14 cellular contexts compared by ENCODE assay signal in genomic region chr16:54098247-54098646, GRCh38.
"Had no signal": no experiment of that assay in that cellular context is flagged by ENCODE, and none has a peak within 500 bp of the region (broad histone marks: within the 10 kb centered on the region; RNA-seq: fewer than 3 reads in every experiment).

No MANE protein-coding gene starts in this region.

- H3K9ac ChIP-seq: neural progenitor cell had no signal

- H3K9me3 Mint-ChIP-seq: activated naive CD4-positive, alpha-beta T cell treated with anti-CD3 and anti-CD28 coated beads, Interleukin-2, amount 10 ng/mL, durations not matched to agents 7 days and 5 days; activated T-helper 2 cell treated with anti-CD3 and anti-CD28 coated beads, Interferon-gamma antibody, Interleukin-2, Interleukin-4, amounts not matched to agents 10 μg/mL and 5 μg/mL and 100 μg/mL, durations not matched to agents 14 hours and 24 hours and 36 hours had no signal

- H3K27me3 Mint-ChIP-seq: activated naive CD4-positive, alpha-beta T cell treated with anti-CD3 and anti-CD28 coated beads, Interleukin-2, amount 10 ng/mL, durations not matched to agents 7 days and 5 days; naive B cell had no signal

- H3K4me3 ChIP-seq: dorsolateral prefrontal cortex, gastroesophageal sphincter, heart right ventricle, neural progenitor cell, spleen, stomach, testis, upper lobe of left lung had no signal

- H3K27ac Mint-ChIP-seq: activated T-helper 2 cell treated with anti-CD3 and anti-CD28 coated beads, Interferon-gamma antibody, Interleukin-2, Interleukin-4, amounts not matched to agents 10 μg/mL and 5 μg/mL and 100 μg/mL, durations not matched to agents 14 hours and 24 hours and 36 hours; naive B cell; neural progenitor cell had no signal

- H3K27me3 ChIP-seq: dorsolateral prefrontal cortex, gastroesophageal sphincter, heart right ventricle, neural progenitor cell, spleen, stomach, testis, upper lobe of left lung had no signal

- H3K36me3 Mint-ChIP-seq: activated naive CD4-positive, alpha-beta T cell treated with anti-CD3 and anti-CD28 coated beads, Interleukin-2, amount 10 ng/mL, durations not matched to agents 7 days and 5 days had no signal

- H3K4me3 Mint-ChIP-seq: activated naive CD4-positive, alpha-beta T cell treated with anti-CD3 and anti-CD28 coated beads, Interleukin-2, amount 10 ng/mL, durations not matched to agents 7 days and 5 days; naive B cell; neural progenitor cell had no signal

- H3K27ac ChIP-seq: dorsolateral prefrontal cortex, gastroesophageal sphincter, heart right ventricle, neural progenitor cell, spleen, stomach, testis, upper lobe of left lung had no signal

- ATAC-seq: gastroesophageal sphincter, heart right ventricle, sciatic nerve had no signal

- H3K4me1 ChIP-seq: gastroesophageal sphincter, heart right ventricle, neural progenitor cell, spleen, stomach, testis, upper lobe of left lung had no signal

- H3K36me3 ChIP-seq: neural progenitor cell, upper lobe of left lung had no signal

- DNase-seq: activated CD4-positive, CD25-positive, alpha-beta regulatory T cell treated with anti-CD3 and anti-CD28 coated beads, Interleukin-2, amount 50 U/mL, for 72 hours; activated naive CD4-positive, alpha-beta T cell treated with anti-CD3 and anti-CD28 coated beads, Interleukin-2, amount 10 ng/mL, durations not matched to agents 7 days and 5 days; dorsolateral prefrontal cortex; heart right ventricle; naive B cell; spleen; stomach; T-helper 9 cell; testis; upper lobe of left lung had no signal

- H3K4me2 ChIP-seq: neural progenitor cell had no signal

- H3K4me1 Mint-ChIP-seq: activated naive CD4-positive, alpha-beta T cell treated with anti-CD3 and anti-CD28 coated beads, Interleukin-2, amount 10 ng/mL, durations not matched to agents 7 days and 5 days; naive B cell had no signal
